Comparison of ENCODE assay signal across 14 cellular contexts in genomic region chr12:124395986-124396385, GRCh38.
DNase-seq lines count a peak whose midpoint lies in the region; ATAC-seq, FAIRE-seq and TF ChIP-seq lines count a peak whose summit lies in the region.
"Had no signal": no experiment of that assay in that cellular context is flagged by ENCODE, and none has a peak within 500 bp of the region (broad histone marks: within the 10 kb centered on the region; RNA-seq: fewer than 3 reads in every experiment).

No MANE protein-coding gene starts in this region.

- peak overlapping the region in 6 of 10 donors; percentile 43 to 99 (median 61) for H3K27ac ChIP-seq in heart right ventricle
- H3K27ac ChIP-seq in caudate nucleus (ENCODE audit: low read depth, low read length): peak overlapping the region; percentile 64
- peak overlapping the region in 3 of 4 donors; percentile 25 to 60 (median 44) for H3K27ac ChIP-seq in pancreas

- H3K9me3 ChIP-seq in heart right ventricle (no peaks in the 10 kb centered on the region), pancreas (no peaks in the 10 kb centered on the region)

- intact Hi-C loops in heart right ventricle (cut with DNase I) (loop anchor here in 1 of 10 donors (10.0 kb wide), 1 partner anchor 109 kb away; no protein-coding TSS in a partner anchor), Right ventricle myocardium inferior (cut with DNase I) (no loop called here), pancreas (cut with DNase I) (no loop called here)

- WGBS in heart right ventricle, 2 donors: 87% methylated on average over 7 of the region's 7 CpGs
- WGBS in pancreas, 2 donors: 93 to 96% methylated on average over 7 of the region's 7 CpGs

- H3K4me3 ChIP-seq in heart right ventricle (no peak overlapping the region), pancreas (no peak overlapping the region)

- H3K4me1 ChIP-seq in heart right ventricle: peaks cover 49 to 94% (median 83%) of the 10 kb centered on the region in 9 donors
- peaks cover 16 to 31% (median 17%) of the 10 kb centered on the region in 3 donors for H3K4me1 ChIP-seq in pancreas

- ATAC-seq in heart right ventricle: no peak
- no peak for ATAC-seq in Right ventricle myocardium inferior
- ATAC-seq in pancreas: no peak
- ATAC-seq in GM18511 (IDR thresholded peaks at IDR 0.05; ENCODE audit: unreplicated experiment): no peak
- ATAC-seq: naive thymus-derived CD4-positive, alpha-beta T cell had no signal

- H3K27me3 ChIP-seq in heart right ventricle (no peaks in the 10 kb centered on the region), pancreas (no peaks in the 10 kb centered on the region)

- no peak for FAIRE-seq in pancreas (lab: Jason Lieb, UNC)

- TF ChIP-seq CTCF in heart right ventricle (IDR thresholded peaks at IDR 0.05) (no peak), pancreas (IDR thresholded peaks at IDR 0.05) (no peak)

- DNase-seq in heart right ventricle (no peak), Right ventricle myocardium inferior (ENCODE audit: missing footprints) (no peak), caudate nucleus (lab: John Stamatoyannopoulos, UW) (peak in 11 of 61 donors; percentile 12 to 44 (median 34)), pancreas (no peak), NCI-H226 (no peak), T-helper 2 cell (no peak), Ammon's horn (ENCODE audit: low spot score) (no peak)
- DNase-seq: activated B cell treated with CpG ODN at 0.5 μM for 24 hours; activated CD8-positive, alpha-beta memory T cell treated with anti-CD3 and anti-CD28 coated beads, Interleukin-2, amount 50 U/mL, for 48 hours; HCEC 1CT; KG1; naive thymus-derived CD4-positive, alpha-beta T cell; NCI-H187 had no signal

- H3K36me3 ChIP-seq in heart right ventricle (peaks cover 0 to 84% (median 16%) of the 10 kb centered on the region in 9 donors), pancreas (peaks cover 0 to 5% (median 4%) of the 10 kb centered on the region in 3 donors)
